7 cellular contexts compared by ENCODE assay signal in the genomic region with DNA sequence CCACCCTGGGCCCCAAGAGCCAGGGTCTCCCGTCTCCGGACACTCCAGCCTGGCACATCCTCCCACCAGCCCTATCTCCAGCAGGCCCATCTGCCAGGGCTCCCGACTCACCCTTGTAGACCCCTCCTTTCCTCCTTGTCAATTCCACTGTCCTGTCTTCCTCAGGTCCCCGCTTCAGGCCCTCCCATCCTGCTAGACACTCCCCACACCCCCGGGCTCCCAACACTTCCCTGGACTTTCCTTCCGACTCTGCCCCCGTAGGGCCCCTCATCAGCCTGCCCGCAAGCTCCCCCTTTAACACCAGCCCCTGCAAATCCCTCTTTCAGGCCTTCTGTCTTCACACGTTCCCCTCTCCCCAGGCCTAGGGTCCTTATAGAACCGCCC. TPM values are rescaled to one million over a fixed set of nuclear protein-coding genes. Genes with fewer than 3 reads are reported as not detected.
A peak's percentile ranks its signal among the peaks of the same experiment; 100 is the strongest.
DNase-seq lines count a peak whose midpoint lies in the region; ATAC-seq lines count a peak whose summit lies in the region.
"Had no signal": no experiment of that assay in that cellular context is flagged by ENCODE, and none has a peak within 500 bp of the region (broad histone marks: within the 10 kb centered on the region; RNA-seq: fewer than 3 reads in every experiment).

No MANE protein-coding gene starts in this region.

- no peak for ATAC-seq in CD4-positive, CD25-positive, alpha-beta regulatory T cell (ENCODE audit: low read depth in 2 of 2)
- no peak for ATAC-seq in HG02840 (IDR thresholded peaks at IDR 0.05; ENCODE audit: low FRiP score, unreplicated experiment)

- peak overlapping the region in 1 of 3 donors; percentile 78 for H3K27ac Mint-ChIP-seq in CD4-positive, CD25-positive, alpha-beta regulatory T cell
- no peak overlapping the region for H3K27ac Mint-ChIP-seq in activated CD4-positive, alpha-beta memory T cell treated with anti-CD3 and anti-CD28 coated beads for 36 hours

- peaks cover 7% of the 10 kb centered on the region for H3K36me3 ChIP-seq in CD4-positive, CD25-positive, alpha-beta regulatory T cell (ENCODE audit: control insufficient read depth, insufficient read depth, low read length)
- peaks cover 40% of the 10 kb centered on the region for H3K36me3 ChIP-seq in mesodermal cell (ENCODE audit: control insufficient read depth, insufficient read depth, low read length)

- DNase-seq in CD4-positive, CD25-positive, alpha-beta regulatory T cell: no peak
- no peak for DNase-seq in activated CD4-positive, alpha-beta memory T cell treated with anti-CD3 and anti-CD28 coated beads for 36 hours
- no peak for DNase-seq in putamen (ENCODE audit: low spot score)
- DNase-seq in NCI-H1105 (lab: John Stamatoyannopoulos, UW): no peak

- no peaks in the 10 kb centered on the region for H3K9me3 ChIP-seq in CD4-positive, CD25-positive, alpha-beta regulatory T cell (ENCODE audit: control insufficient read depth in 2 of 2, low read length in 2 of 2)
- no peaks in the 10 kb centered on the region for H3K9me3 ChIP-seq in mesodermal cell (ENCODE audit: control insufficient read depth, low read length)

- H3K4me3 ChIP-seq in CD4-positive, CD25-positive, alpha-beta regulatory T cell (ENCODE audit: low read depth, low read length): peak overlapping the region; percentile 32
- H3K4me3 ChIP-seq in mesodermal cell (ENCODE audit: extremely low read depth, insufficient read depth, low read length, poor library complexity, severe bottlenecking): peak overlapping the region; percentile 65

- H3K4me1 Mint-ChIP-seq in CD4-positive, CD25-positive, alpha-beta regulatory T cell: peaks cover 0 to 31% (median 10%) of the 10 kb centered on the region in 4 donors
- H3K4me1 Mint-ChIP-seq in activated CD4-positive, alpha-beta memory T cell treated with anti-CD3 and anti-CD28 coated beads for 36 hours (ENCODE audit: low read depth): peaks cover 10% of the 10 kb centered on the region

- POLR2A ChIA-PET in activated CD4-positive, alpha-beta memory T cell treated with anti-CD3 and anti-CD28 coated beads for 36 hours (lab: Charles Lee): no interaction called here

- no peak overlapping the region for H3K27ac ChIP-seq in CD4-positive, CD25-positive, alpha-beta regulatory T cell (ENCODE audit: insufficient read depth, low read length, poor library complexity, severe bottlenecking)
- H3K27ac ChIP-seq in mesodermal cell (ENCODE audit: low read depth, low read length, severe bottlenecking): no peak overlapping the region

- H3K4me3 Mint-ChIP-seq in CD4-positive, CD25-positive, alpha-beta regulatory T cell: peak overlapping the region; percentile 21 to 90 (median 85)
- peak overlapping the region; percentile 77 for H3K4me3 Mint-ChIP-seq in activated CD4-positive, alpha-beta memory T cell treated with anti-CD3 and anti-CD28 coated beads for 36 hours

- WGBS in mesodermal cell (ENCODE audit: insufficient coverage in 2 of 2), 2 experiments: 83 to 100% methylated on average over 2 to 10 of the region's 10 CpGs

- H3K27me3 Mint-ChIP-seq in CD4-positive, CD25-positive, alpha-beta regulatory T cell: no peaks in the 10 kb centered on the region
- H3K27me3 Mint-ChIP-seq in activated CD4-positive, alpha-beta memory T cell treated with anti-CD3 and anti-CD28 coated beads for 36 hours: no peaks in the 10 kb centered on the region
- H3K27me3 Mint-ChIP-seq: IgD-negative memory B cell had no signal

- no peaks in the 10 kb centered on the region for H3K27me3 ChIP-seq in CD4-positive, CD25-positive, alpha-beta regulatory T cell (ENCODE audit: control insufficient read depth, insufficient read depth, low read length)

- no peaks in the 10 kb centered on the region for H3K36me3 Mint-ChIP-seq in CD4-positive, CD25-positive, alpha-beta regulatory T cell
- peaks cover 5% of the 10 kb centered on the region for H3K36me3 Mint-ChIP-seq in activated CD4-positive, alpha-beta memory T cell treated with anti-CD3 and anti-CD28 coated beads for 36 hours

- no peaks in the 10 kb centered on the region for H3K9me3 Mint-ChIP-seq in CD4-positive, CD25-positive, alpha-beta regulatory T cell
- no peaks in the 10 kb centered on the region for H3K9me3 Mint-ChIP-seq in activated CD4-positive, alpha-beta memory T cell treated with anti-CD3 and anti-CD28 coated beads for 36 hours
- H3K9me3 Mint-ChIP-seq: IgD-negative memory B cell had no signal

- CTCF ChIA-PET in activated CD4-positive, alpha-beta memory T cell treated with anti-CD3 and anti-CD28 coated beads for 36 hours (lab: Charles Lee): no interaction called here

- peaks cover 12% of the 10 kb centered on the region for H3K4me1 ChIP-seq in CD4-positive, CD25-positive, alpha-beta regulatory T cell (ENCODE audit: control insufficient read depth, insufficient read depth, low read length, poor library complexity, severe bottlenecking)
- H3K4me1 ChIP-seq in mesodermal cell (ENCODE audit: control insufficient read depth, insufficient read depth, low read length, poor library complexity, severe bottlenecking): no peaks in the 10 kb centered on the region

- intact Hi-C loops in activated CD4-positive, alpha-beta memory T cell treated with anti-CD3 and anti-CD28 coated beads for 36 hours (cut with micrococcal nuclease): no loop called here

RNA-seq across cellular contexts. Expression of gene PRAF2, which starts 1.1 kb away (rescaled TPM):
- 20.4 TPM for total RNA-seq in CD4-positive, CD25-positive, alpha-beta regulatory T cell
- 10 to 100 TPM; 40.6 to 49.4 (median 44.0) TPM for polyA plus RNA-seq in CD4-positive, CD25-positive, alpha-beta regulatory T cell
- 10 to 100 TPM; 13.2 TPM for total RNA-seq in activated CD4-positive, alpha-beta memory T cell treated with anti-CD3 and anti-CD28 coated beads for 36 hours
- polyA plus RNA-seq in mesodermal cell (2013, experiment 1 of 2): 38.9 TPM
- 43.6 TPM for polyA plus RNA-seq in mesodermal cell (2013, experiment 2 of 2)

RNA-seq across cellular contexts. Expression of gene WDR45, which starts 7.0 kb away (rescaled TPM):
- total RNA-seq in CD4-positive, CD25-positive, alpha-beta regulatory T cell: 85.6 TPM
- polyA plus RNA-seq in CD4-positive, CD25-positive, alpha-beta regulatory T cell: 10 to 100 TPM; 62.8 to 72.1 (median 68.2) TPM
- total RNA-seq in activated CD4-positive, alpha-beta memory T cell treated with anti-CD3 and anti-CD28 coated beads for 36 hours: 10 to 100 TPM; 23.3 to 28.9 TPM
- 48.8 TPM for polyA plus RNA-seq in mesodermal cell (2013, experiment 1 of 2)
- 48.2 TPM for polyA plus RNA-seq in mesodermal cell (2013, experiment 2 of 2)

RNA-seq across cellular contexts. Expression of gene CCDC120, which starts 13.9 kb away (rescaled TPM):
- 10.2 TPM for total RNA-seq in CD4-positive, CD25-positive, alpha-beta regulatory T cell
- polyA plus RNA-seq in CD4-positive, CD25-positive, alpha-beta regulatory T cell: under 1 TPM; 0.13 to 0.34 (median 0.30) TPM
- total RNA-seq in activated CD4-positive, alpha-beta memory T cell treated with anti-CD3 and anti-CD28 coated beads for 36 hours: 1 to 10 TPM; 2.7 to 3.6 TPM
- 7.3 TPM for polyA plus RNA-seq in mesodermal cell (2013, experiment 1 of 2)
- polyA plus RNA-seq in mesodermal cell (2013, experiment 2 of 2): 6.2 TPM

RNA-seq across cellular contexts. Expression of gene TFE3, which starts 29.5 kb away (rescaled TPM):
- 44.2 TPM for total RNA-seq in CD4-positive, CD25-positive, alpha-beta regulatory T cell
- 1 to 10 TPM; 3.4 to 5.1 (median 4.4) TPM for polyA plus RNA-seq in CD4-positive, CD25-positive, alpha-beta regulatory T cell
- total RNA-seq in activated CD4-positive, alpha-beta memory T cell treated with anti-CD3 and anti-CD28 coated beads for 36 hours: 10 to 100 TPM; 29.0 to 29.1 TPM
- 33.5 TPM for polyA plus RNA-seq in mesodermal cell (2013, experiment 1 of 2)
- 29.4 TPM for polyA plus RNA-seq in mesodermal cell (2013, experiment 2 of 2)

RNA-seq across cellular contexts. Expression of gene GPKOW, which starts 50.8 kb away (rescaled TPM):
- 17.4 TPM for total RNA-seq in CD4-positive, CD25-positive, alpha-beta regulatory T cell
- 10 to 100 TPM; 34.9 to 43.0 (median 37.7) TPM for polyA plus RNA-seq in CD4-positive, CD25-positive, alpha-beta regulatory T cell
- 10 to 100 TPM; 22.0 to 22.6 TPM for total RNA-seq in activated CD4-positive, alpha-beta memory T cell treated with anti-CD3 and anti-CD28 coated beads for 36 hours
- polyA plus RNA-seq in mesodermal cell (2013, experiment 1 of 2): 26.7 TPM
- 24.6 TPM for polyA plus RNA-seq in mesodermal cell (2013, experiment 2 of 2)
